8 cellular contexts compared by ENCODE assay signal in genomic region chr19:55461974-55462628, GRCh38. TPM values are rescaled to one million over a fixed set of nuclear protein-coding genes. Genes with fewer than 3 reads are reported as not detected.
DNase-seq lines count a peak whose midpoint lies in the region; FAIRE-seq and TF ChIP-seq lines count a peak whose summit lies in the region.

No MANE protein-coding gene starts in this region.

- H3K4me3 ChIP-seq in AG04450 (ENCODE audit: low read depth, low read length) (peak overlapping the region; percentile 70), WI38 (ENCODE audit: low read depth, low read length) (peak overlapping the region; percentile 63), spleen (peak overlapping the region; percentile 63 to 97 (median 78))

- intact Hi-C loops in spleen (cut with DNase I; ENCODE audit: low total_unique reads) (no loop called here), posterior cingulate gyrus (cut with DNase I) (loop anchor here (5.0 kb wide), 1 partner anchor 75 kb away; the partner anchor contains the start of gene RPL28)

- no peak for TF ChIP-seq CTCF in AG04450 (IDR thresholded peaks at IDR 0.05; ENCODE audit: low read depth, low read length)
- no peak for TF ChIP-seq CTCF in WI38 (IDR thresholded peaks at IDR 0.05; ENCODE audit: low read depth, low read length)
- TF ChIP-seq CTCF in spleen (IDR thresholded peaks at IDR 0.05 in 8 of 11, conservative IDR thresholded peaks at IDR 0.05 in 3 of 11): peak in 1 of 11 experiments; percentile 3

- TF ChIP-seq POLR2A in H54 (IDR thresholded peaks at IDR 0.05; ENCODE audit: low read depth, low read length): peak; percentile 91
- TF ChIP-seq POLR2A in spleen (IDR thresholded peaks at IDR 0.05): no peak

- peaks cover 3% of the 10 kb centered on the region for H3K27me3 ChIP-seq in AG04450 (ENCODE audit: control insufficient read depth, insufficient read depth, low read length)
- H3K27me3 ChIP-seq in spleen (replicated peaks in 1 of 7): no peaks in the 10 kb centered on the region

- CTCF ChIA-PET in AG04450 (lab: Charles Lee): interaction anchor here (0.5 to 1.0 kb wide), 3 partner anchors 9 to 191 kb away, joined by 3 to 6 read pairs (median 5); no protein-coding TSS in a partner anchor

- POLR2A ChIA-PET in AG04450 (lab: Yijun Ruan, JAX): interaction anchor here (0.5 to 1.1 kb wide), 13 partner anchors 14 to 989 kb away, joined by 3 to 12 read pairs (median 4); partner anchors contain the start of genes CDC42EP5, NAT14, PPP1R12C and PPP6R1

- peaks cover 7 to 39% (median 28%) of the 10 kb centered on the region in 6 donors for H3K4me1 ChIP-seq in spleen

- H3K27ac ChIP-seq in AG04450 (ENCODE audit: low read depth, low read length) (no peak overlapping the region), spleen (peak overlapping the region; percentile 69 to 95 (median 90))

- DNase-seq in AG04450 (ENCODE audit: low read depth, low spot score) (no peak), H54 (ENCODE audit: insufficient read length, low spot score) (no peak), hepatic stellate cell (ENCODE audit: low spot score) (peak; percentile 70), spleen (no peak), epidermal melanocyte (ENCODE audit: insufficient read length, low spot score) (no peak), posterior cingulate gyrus (no peak)
- DNase-seq in activated effector memory CD4-positive, alpha-beta T cell treated with Interleukin-2 at 50 U/mL for 16 hours: no peak

- WGBS in spleen, 5 donors: 10 to 12% (median 11%) methylated on average over 27 of the region's 27 CpGs

- no peaks in the 10 kb centered on the region for H3K9me3 ChIP-seq in AG04450 (ENCODE audit: control insufficient read depth, insufficient read depth, low read length)
- H3K9me3 ChIP-seq in spleen: no peaks in the 10 kb centered on the region

- no peak for FAIRE-seq in H54 (lab: Jason Lieb, UNC)

- H3K36me3 ChIP-seq in spleen: no peaks in the 10 kb centered on the region

RNA-seq across cellular contexts. Expression of gene ISOC2, which starts 0.7 kb away (rescaled TPM):
- 45.1 and 72.2 TPM in 2 replicates for polyA plus RNA-seq in AG04450 (2011; rRNA removed)
- 12.1 and 15.6 TPM in 2 replicates for polyA minus RNA-seq in AG04450 (2011; rRNA and poly(A)+ RNA removed)
- 10 to 100 TPM; 38.6 to 85.0 (median 54.5) TPM for total RNA-seq in spleen
- 10 to 100 TPM; 55.6 to 98.7 (median 64.5) TPM for polyA plus RNA-seq in spleen

RNA-seq across cellular contexts. Expression of gene C19orf85, which starts 2.5 kb away (rescaled TPM):
- polyA plus RNA-seq in AG04450 (2011; rRNA removed) (not detected in 2 replicates), spleen (not detected)
- polyA minus RNA-seq in AG04450 (2011; rRNA and poly(A)+ RNA removed): not detected in 2 replicates
- not detected for total RNA-seq in spleen

RNA-seq across cellular contexts. Expression of gene ZNF628, which starts 14.3 kb away (rescaled TPM):
- polyA plus RNA-seq in AG04450 (2011; rRNA removed) (0.12 and 0.31 TPM in 2 replicates), spleen (1 to 10 TPM; 1.4 to 8.2 (median 1.7) TPM)
- polyA minus RNA-seq in AG04450 (2011; rRNA and poly(A)+ RNA removed): 0.35 and 0.46 TPM in 2 replicates
- 10 to 100 TPM in 3 of 7 donors, 1 to 10 TPM in 4; 4.4 to 13.6 (median 9.7) TPM for total RNA-seq in spleen

RNA-seq across cellular contexts. Expression of gene SHISA7, which starts 19.0 kb away (rescaled TPM):
- polyA plus RNA-seq in AG04450 (2011; rRNA removed) (0.01 TPM in 1 of 2 replicates, not detected in the other), spleen (under 1 TPM in 1 of 3 donors, not detected in 2; 0.03 TPM)
- 0.04 and 0.18 TPM in 2 replicates for polyA minus RNA-seq in AG04450 (2011; rRNA and poly(A)+ RNA removed)
- under 1 TPM in 1 of 7 donors, not detected in 6; 0.27 TPM for total RNA-seq in spleen

RNA-seq across cellular contexts. Expression of gene NAT14, which starts 22.9 kb away (rescaled TPM):
- polyA plus RNA-seq in AG04450 (2011; rRNA removed): 19.4 and 30.6 TPM in 2 replicates
- 7.1 and 8.0 TPM in 2 replicates for polyA minus RNA-seq in AG04450 (2011; rRNA and poly(A)+ RNA removed)
- 10 to 100 TPM in 1 of 7 donors, 1 to 10 TPM in 6; 1.9 to 10.3 (median 6.9) TPM for total RNA-seq in spleen
- 10 to 100 TPM; 13.8 to 17.7 (median 15.5) TPM for polyA plus RNA-seq in spleen
